ENCODE assay signal across 8 cellular contexts in genomic region chr1:20212685-20213331, GRCh38. TPM values are rescaled to one million over a fixed set of nuclear protein-coding genes. Genes with fewer than 3 reads are reported as not detected.
DNase-seq lines count a peak whose midpoint lies in the region; ATAC-seq and TF ChIP-seq lines count a peak whose summit lies in the region.

No MANE protein-coding gene starts in this region.

- H3K79me2 ChIP-seq in H9 (ENCODE audit: insufficient read depth, low read length): no peaks in the 10 kb centered on the region

- H3K9ac ChIP-seq in H9 (ENCODE audit: extremely low read depth, insufficient read length, low read length): no peak overlapping the region

- peaks cover 6% of the 10 kb centered on the region in 2 experiments; a peak in 4 of 5 replicates for H3K9me3 Mint-ChIP-seq in H9

- H4K20me1 ChIP-seq in H9 (ENCODE audit: control insufficient read depth, insufficient read depth, insufficient read length): no peaks in the 10 kb centered on the region

- H3K4me3 ChIP-seq in AG09309 (ENCODE audit: control insufficient read depth, low read depth, low read length): no peak overlapping the region

- no peak overlapping the region for H2AFZ ChIP-seq in H9 (ENCODE audit: low read length)

- no peak overlapping the region for H4K91ac ChIP-seq in H9 (ENCODE audit: insufficient read length, low read depth, low read length)

- H3K56ac ChIP-seq in H9 (ENCODE audit: insufficient read length, low read depth, low read length): no peak overlapping the region

- WGBS in H9 (ENCODE audit: extremely low coverage, insufficient read length, low lambda C conversion rate): no CpG with 5 or more reads among the region's 21 CpGs

- H2BK20ac ChIP-seq in H9 (ENCODE audit: low read depth, low read length, poor library complexity, severe bottlenecking): no peak overlapping the region

- H3K4me3 Mint-ChIP-seq in H9: no peak overlapping the region

- no peak overlapping the region for H4K5ac ChIP-seq in H9 (ENCODE audit: insufficient read length, low read depth, low read length)

- no peak overlapping the region for H3T11ph ChIP-seq in H9 (ENCODE audit: low read length)

- no peak overlapping the region for H2AK5ac ChIP-seq in H9 (ENCODE audit: insufficient read length, low read length)

- no peaks in the 10 kb centered on the region for H3K23me2 ChIP-seq in H9 (ENCODE audit: insufficient read length, low read depth, low read length, poor library complexity, severe bottlenecking)

- ATAC-seq in left colon: peak; percentile 74
- no peak for ATAC-seq in HG03521 (IDR thresholded peaks at IDR 0.05; ENCODE audit: unreplicated experiment)

- H3K4me1 Mint-ChIP-seq in H9: peaks cover 3 to 4% of the 10 kb centered on the region in 2 experiments; a peak in 2 of 4 replicates

- TF ChIP-seq CTCF in AG09309 (IDR thresholded peaks at IDR 0.05; ENCODE audit: control insufficient read depth, insufficient read depth, low read depth, low read length, missing control alignments): peak; percentile 82
- TF ChIP-seq CTCF in H9 (conservative IDR thresholded peaks at IDR 0.05): peak; percentile 88

- H3K18ac ChIP-seq in H9 (ENCODE audit: insufficient read length, low read depth, low read length): no peak overlapping the region

- no peak overlapping the region for H3K4ac ChIP-seq in H9 (ENCODE audit: low read depth, low read length)

- H4K8ac ChIP-seq in H9 (replicated peaks; ENCODE audit: insufficient read length, low read depth, low read length): no peak overlapping the region

- H3K23ac ChIP-seq in H9 (ENCODE audit: insufficient read length, low read depth, low read length): no peak overlapping the region

- H2BK12ac ChIP-seq in H9 (ENCODE audit: insufficient read length, low read depth, low read length): peak overlapping the region; percentile 6

- H2BK120ac ChIP-seq in H9 (ENCODE audit: low read depth, low read length, poor library complexity, severe bottlenecking): no peak overlapping the region

- H3K4me2 ChIP-seq in H9 (ENCODE audit: insufficient read depth, insufficient read length, low read length): peak overlapping the region; percentile 14

- intact Hi-C loops in left colon (cut with DNase I, micrococcal nuclease): loop anchor here in 1 of 2 donors (10.0 kb wide), 1 partner anchor 142 kb away; no protein-coding TSS in a partner anchor

- H3K79me1 ChIP-seq in H9 (ENCODE audit: insufficient read depth, low read depth, low read length, poor library complexity, severe bottlenecking): no peaks in the 10 kb centered on the region

- H3K27ac Mint-ChIP-seq in H9: no peak overlapping the region

- H3K27ac ChIP-seq in H9 (ENCODE audit: insufficient read length, low read depth, low read length): no peak overlapping the region

- no peak for DNase-seq in AG09309 (ENCODE audit: low read depth)
- peak; percentile 94 for DNase-seq in H9
- peak; percentile 82 for DNase-seq in NCI-H345 (lab: John Stamatoyannopoulos, UW)
- DNase-seq in activated CD4-positive, alpha-beta T cell treated with anti-CD3 and anti-CD28 coated beads for 1 hour: peak; percentile 39
- peak; percentile 62 for DNase-seq in cerebellum (ENCODE audit: low spot score)
- DNase-seq in left colon: peak; percentile 76 to 79
- DNase-seq in stimulated activated CD4-positive, alpha-beta T cell treated with anti-CD3 and anti-CD28 coated beads, TNF-alpha, amount 100 ng/mL, for 24 hours (ENCODE audit: low read depth in 3 of 3): peak in 2 of 3 experiments; percentile 14 to 43

- no peak overlapping the region for H2BK5ac ChIP-seq in H9 (ENCODE audit: insufficient read length, low read length)

- H3K4me1 ChIP-seq in H9 (ENCODE audit: insufficient read depth, low read length): no peaks in the 10 kb centered on the region

- H3K9me3 ChIP-seq in H9 (ENCODE audit: control insufficient read depth, low read depth, low read length): no peaks in the 10 kb centered on the region

- no peak overlapping the region for H2BK15ac ChIP-seq in H9 (ENCODE audit: low read depth, low read length)

- H3K27me3 ChIP-seq in H9 (ENCODE audit: insufficient read depth, low read length): no peaks in the 10 kb centered on the region

- H3K36me3 Mint-ChIP-seq in H9 (ENCODE audit: insufficient read depth in 1 of 3, low read depth in 3 of 3): 0 out of 7 replicates have a peak, but pooled peaks cover 0 to 4% (median 0%) of the 10 kb centered on the region in 3 experiments

- peaks cover 34% of the 10 kb centered on the region for H3K27me3 Mint-ChIP-seq in H9 (ENCODE audit: low read depth)

- H3K14ac ChIP-seq in H9 (ENCODE audit: insufficient read depth, low read length): no peak overlapping the region

RNA-seq across cellular contexts. Expression of gene PLA2G2C, which starts 26.5 kb away (rescaled TPM):
- not detected in 2 replicates for total RNA-seq in H9 (2021)
- not detected for total RNA-seq in cerebellum
- under 1 TPM in 1 of 2 donors, not detected in 1; 0.28 TPM for total RNA-seq in left colon

RNA-seq across cellular contexts. Expression of gene UBXN10, which starts 26.9 kb away (rescaled TPM):
- 0.59 and 0.90 TPM in 2 replicates for total RNA-seq in H9 (2021)
- total RNA-seq in cerebellum: 2.6 TPM
- 1 to 10 TPM; 4.2 to 4.3 TPM for total RNA-seq in left colon
